27 cellular contexts compared by ENCODE assay signal in the genomic region with DNA sequence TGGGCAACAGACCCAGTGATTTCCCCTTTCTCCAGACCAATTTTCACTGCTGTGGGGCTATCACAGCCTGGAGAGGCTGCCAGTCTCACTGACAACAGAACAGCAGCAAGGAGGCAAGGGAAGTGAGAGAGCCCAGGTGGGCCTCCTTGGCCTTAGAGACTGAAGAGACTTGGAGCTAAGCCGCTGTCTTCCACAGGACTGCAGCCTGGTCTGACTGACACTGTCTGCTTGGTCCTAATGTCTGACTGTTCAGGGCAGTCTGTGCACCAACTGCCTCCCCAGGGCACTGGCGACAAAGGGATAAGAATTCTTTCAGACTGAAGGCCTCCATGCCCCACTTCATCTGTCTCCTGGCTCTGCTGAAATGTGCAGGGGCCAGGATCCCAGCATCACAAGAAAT.
"Had no signal": no experiment of that assay in that cellular context is flagged by ENCODE, and none has a peak within 500 bp of the region (broad histone marks: within the 10 kb centered on the region; RNA-seq: fewer than 3 reads in every experiment).

No MANE protein-coding gene starts in this region.

- H3K27me3 ChIP-seq: adrenal gland, colonic mucosa, gastroesophageal sphincter, hepatocyte, right atrium auricular region, stomach, tibial artery, upper lobe of right lung had no signal

- ATAC-seq: effector memory CD8-positive, alpha-beta T cell; gastroesophageal sphincter; stimulated activated naive B cell treated with anti-CD40 and anti-IgM and Interleukin-4, amounts not matched to agents 10 μg/mL and 1 μg/mL and 100 μg/mL, for 72 hours; upper lobe of right lung had no signal

- H3K4me3 ChIP-seq: adrenal gland, colonic mucosa, gastroesophageal sphincter, hepatocyte, left ventricle myocardium inferior, lung, psoas muscle, right atrium auricular region, stomach, tibial artery, upper lobe of right lung had no signal

- DNase-seq: activated CD4-positive, alpha-beta T cell treated with anti-CD3 and anti-CD28 coated beads for 4 hours; activated CD4-positive, alpha-beta T cell treated with anti-CD3 and anti-CD28 coated beads, Interleukin-2, amount 50 U/mL, for 4 hours; activated effector memory CD4-positive, alpha-beta T cell treated with anti-CD3 and anti-CD28 coated beads, Interleukin-2, amount 50 U/mL, for 16 hours; activated naive CD4-positive, alpha-beta T cell treated with anti-CD3 and anti-CD28 coated beads for 36 hours; activated naive CD8-positive, alpha-beta T cell treated with anti-CD3 and anti-CD28 coated beads for 36 hours; adrenal gland; central memory CD4-positive, alpha-beta T cell; colonic mucosa; effector memory CD8-positive, alpha-beta T cell; erythroblast; islet precursor cell; left ventricle myocardium inferior; mesendoderm; nephron progenitor cell; psoas muscle; stimulated activated CD4-positive, alpha-beta T cell treated with anti-CD3 and anti-CD28 coated beads, Interleukin-15, amount 100 ng/mL, for 24 hours; stimulated activated CD4-positive, alpha-beta T cell treated with anti-CD3 and anti-CD28 coated beads, Interleukin-2, amount 100 ng/mL, for 24 hours; stimulated activated naive B cell treated with anti-CD40 and anti-IgM and Interleukin-4, amounts not matched to agents 10 μg/mL and 1 μg/mL and 100 μg/mL, for 72 hours; stomach; T-helper 1 cell; tibial artery; upper lobe of right lung had no signal

- H3K27ac ChIP-seq: adrenal gland, colonic mucosa, hepatocyte, left ventricle myocardium inferior, parathyroid adenoma, psoas muscle, right atrium auricular region, stomach, tibial artery, upper lobe of right lung had no signal
